In genomic region chr12:11730299-11731041, GRCh38 we compare ENCODE assay signal across 1 cellular context.
TF ChIP-seq lines count a peak whose summit lies in the region.

No MANE protein-coding gene starts in this region.

TF ChIP-seq in GM12878, 131 proteins besides CTCF, POLR2A, EP300 and RAD21 (continued from another document and continues in another):
- TF ChIP-seq, protein P1, sequence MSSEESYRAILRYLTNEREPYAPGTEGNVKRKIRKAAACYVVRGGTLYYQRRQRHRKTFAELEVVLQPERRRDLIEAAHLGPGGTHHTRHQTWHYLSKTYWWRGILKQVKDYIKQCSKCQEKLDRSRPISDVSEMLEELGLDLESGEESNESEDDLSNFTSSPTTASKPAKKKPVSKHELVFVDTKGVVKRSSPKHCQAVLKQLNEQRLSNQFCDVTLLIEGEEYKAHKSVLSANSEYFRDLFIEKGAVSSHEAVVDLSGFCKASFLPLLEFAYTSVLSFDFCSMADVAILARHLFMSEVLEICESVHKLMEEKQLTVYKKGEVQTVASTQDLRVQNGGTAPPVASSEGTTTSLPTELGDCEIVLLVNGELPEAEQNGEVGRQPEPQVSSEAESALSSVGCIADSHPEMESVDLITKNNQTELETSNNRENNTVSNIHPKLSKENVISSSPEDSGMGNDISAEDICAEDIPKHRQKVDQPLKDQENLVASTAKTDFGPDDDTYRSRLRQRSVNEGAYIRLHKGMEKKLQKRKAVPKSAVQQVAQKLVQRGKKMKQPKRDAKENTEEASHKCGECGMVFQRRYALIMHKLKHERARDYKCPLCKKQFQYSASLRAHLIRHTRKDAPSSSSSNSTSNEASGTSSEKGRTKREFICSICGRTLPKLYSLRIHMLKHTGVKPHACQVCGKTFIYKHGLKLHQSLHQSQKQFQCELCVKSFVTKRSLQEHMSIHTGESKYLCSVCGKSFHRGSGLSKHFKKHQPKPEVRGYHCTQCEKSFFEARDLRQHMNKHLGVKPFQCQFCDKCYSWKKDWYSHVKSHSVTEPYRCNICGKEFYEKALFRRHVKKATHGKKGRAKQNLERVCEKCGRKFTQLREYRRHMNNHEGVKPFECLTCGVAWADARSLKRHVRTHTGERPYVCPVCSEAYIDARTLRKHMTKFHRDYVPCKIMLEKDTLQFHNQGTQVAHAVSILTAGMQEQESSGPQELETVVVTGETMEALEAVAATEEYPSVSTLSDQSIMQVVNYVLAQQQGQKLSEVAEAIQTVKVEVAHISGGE (CRISPR knock-in tag; IDR thresholded peaks at IDR 0.05) = no peak
- TF ChIP-seq IRF4 (IDR thresholded peaks at IDR 0.05; ENCODE audit: low read depth, low read length) (peak; percentile 93), NR2F1 (conservative IDR thresholded peaks at IDR 0.05) (peak; percentile 90; the same call in 1 of the 2 replicates), HCFC1 (IDR thresholded peaks at IDR 0.05; ENCODE audit: low read length) (no peak), USF1 (IDR thresholded peaks at IDR 0.05; ENCODE audit: borderline replicate concordance, extremely low read length, insufficient read depth, low read depth, low read length) (no peak), ZNF384 (IDR thresholded peaks at IDR 0.05; ENCODE audit: borderline replicate concordance, low read depth, low read length) (no peak), POLR2AphosphoS5 (IDR thresholded peaks at IDR 0.05; ENCODE audit: low read length) (peak; percentile 87), RFX5 (IDR thresholded peaks at IDR 0.05; ENCODE audit: low read depth, low read length) (peak; percentile 44; the same call in 1 of the 2 replicates), POU2F2 (IDR thresholded peaks at IDR 0.05; ENCODE audit: borderline replicate concordance, low read depth, low read length) (no peak), E4F1 (IDR thresholded peaks at IDR 0.05; ENCODE audit: borderline replicate concordance, partially characterized antibody) (no peak), RCOR1 (conservative IDR thresholded peaks at IDR 0.05; ENCODE audit: low read depth, low read length) (no peak), HDAC6 (IDR thresholded peaks at IDR 0.05; ENCODE audit: unreplicated experiment) (no peak), NR2C2 (IDR thresholded peaks at IDR 0.05; ENCODE audit: borderline replicate concordance, control insufficient read depth, insufficient read length, low read depth) (no peak), WRNIP1 (IDR thresholded peaks at IDR 0.05; ENCODE audit: borderline replicate concordance, low read depth, low read length) (no peak), ZNF274 (IDR thresholded peaks at IDR 0.05; ENCODE audit: insufficient read depth, insufficient read length) (no peak), ATF2 (IDR thresholded peaks at IDR 0.05; ENCODE audit: low read length) (no peak; the same call in 1 of the 2 replicates), BHLHE40 (IDR thresholded peaks at IDR 0.05; ENCODE audit: borderline replicate concordance in 1 of 2, low read depth in 2 of 2, low read length in 1 of 2) (no peak; a peak in 1 of 4 replicates), BCL11A (IDR thresholded peaks at IDR 0.05; ENCODE audit: low read depth, low read length) (peak; percentile 63), SP1 (IDR thresholded peaks at IDR 0.05; ENCODE audit: low read depth, low read length) (no peak), EZH2 (IDR thresholded peaks at IDR 0.05; ENCODE audit: borderline replicate concordance, control insufficient read depth, low read depth, low read length) (no peak), PBX3 (IDR thresholded peaks at IDR 0.05; ENCODE audit: insufficient replicate concordance, low read depth, low read length) (no peak), SIX5 (IDR thresholded peaks at IDR 0.05; ENCODE audit: low read depth, low read length, severe bottlenecking) (no peak), FOS (IDR thresholded peaks at IDR 0.05; ENCODE audit: borderline replicate concordance, extremely low read depth, insufficient read length) (no peak), GABPA (IDR thresholded peaks at IDR 0.05; ENCODE audit: low read depth) (no peak), ZSCAN29 (IDR thresholded peaks at IDR 0.05) (no peak), NFYA (IDR thresholded peaks at IDR 0.05; ENCODE audit: borderline replicate concordance, low read depth, low read length) (no peak), MYB (IDR thresholded peaks at IDR 0.05; ENCODE audit: borderline replicate concordance, low read depth, low read length) (no peak), RAD51 (IDR thresholded peaks at IDR 0.05) (no peak), CREM (IDR thresholded peaks at IDR 0.05; ENCODE audit: low read depth) (peak; percentile 9), MTA3 (IDR thresholded peaks at IDR 0.05; ENCODE audit: borderline replicate concordance, low read length) (peak; percentile 70; the same call in 1 of the 2 replicates), TBL1XR1 (IDR thresholded peaks at IDR 0.05; ENCODE audit: low read depth, low read length) (peak; percentile 28; the same call in 1 of the 2 replicates), ZNF207 (IDR thresholded peaks at IDR 0.05; ENCODE audit: borderline replicate concordance) (no peak), CBX3 (IDR thresholded peaks at IDR 0.05; ENCODE audit: borderline replicate concordance, low read depth) (no peak), SMARCA5 (IDR thresholded peaks at IDR 0.05) (no peak), ZNF592 (IDR thresholded peaks at IDR 0.05) (peak; percentile 42; the same call in 1 of the 2 replicates), RELB (IDR thresholded peaks at IDR 0.05; ENCODE audit: low read depth) (peak; percentile 14), ATF7 (IDR thresholded peaks at IDR 0.05; ENCODE audit: low read depth) (peak; percentile 44; the same call in 1 of the 2 replicates), NFXL1 (IDR thresholded peaks at IDR 0.05; ENCODE audit: borderline replicate concordance) (no peak)
- TF ChIP-seq, protein P2, sequence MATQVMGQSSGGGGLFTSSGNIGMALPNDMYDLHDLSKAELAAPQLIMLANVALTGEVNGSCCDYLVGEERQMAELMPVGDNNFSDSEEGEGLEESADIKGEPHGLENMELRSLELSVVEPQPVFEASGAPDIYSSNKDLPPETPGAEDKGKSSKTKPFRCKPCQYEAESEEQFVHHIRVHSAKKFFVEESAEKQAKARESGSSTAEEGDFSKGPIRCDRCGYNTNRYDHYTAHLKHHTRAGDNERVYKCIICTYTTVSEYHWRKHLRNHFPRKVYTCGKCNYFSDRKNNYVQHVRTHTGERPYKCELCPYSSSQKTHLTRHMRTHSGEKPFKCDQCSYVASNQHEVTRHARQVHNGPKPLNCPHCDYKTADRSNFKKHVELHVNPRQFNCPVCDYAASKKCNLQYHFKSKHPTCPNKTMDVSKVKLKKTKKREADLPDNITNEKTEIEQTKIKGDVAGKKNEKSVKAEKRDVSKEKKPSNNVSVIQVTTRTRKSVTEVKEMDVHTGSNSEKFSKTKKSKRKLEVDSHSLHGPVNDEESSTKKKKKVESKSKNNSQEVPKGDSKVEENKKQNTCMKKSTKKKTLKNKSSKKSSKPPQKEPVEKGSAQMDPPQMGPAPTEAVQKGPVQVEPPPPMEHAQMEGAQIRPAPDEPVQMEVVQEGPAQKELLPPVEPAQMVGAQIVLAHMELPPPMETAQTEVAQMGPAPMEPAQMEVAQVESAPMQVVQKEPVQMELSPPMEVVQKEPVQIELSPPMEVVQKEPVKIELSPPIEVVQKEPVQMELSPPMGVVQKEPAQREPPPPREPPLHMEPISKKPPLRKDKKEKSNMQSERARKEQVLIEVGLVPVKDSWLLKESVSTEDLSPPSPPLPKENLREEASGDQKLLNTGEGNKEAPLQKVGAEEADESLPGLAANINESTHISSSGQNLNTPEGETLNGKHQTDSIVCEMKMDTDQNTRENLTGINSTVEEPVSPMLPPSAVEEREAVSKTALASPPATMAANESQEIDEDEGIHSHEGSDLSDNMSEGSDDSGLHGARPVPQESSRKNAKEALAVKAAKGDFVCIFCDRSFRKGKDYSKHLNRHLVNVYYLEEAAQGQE (IDR thresholded peaks at IDR 0.05; ENCODE audit: low read depth, low read length) = no peak
- TF ChIP-seq, protein P3, sequence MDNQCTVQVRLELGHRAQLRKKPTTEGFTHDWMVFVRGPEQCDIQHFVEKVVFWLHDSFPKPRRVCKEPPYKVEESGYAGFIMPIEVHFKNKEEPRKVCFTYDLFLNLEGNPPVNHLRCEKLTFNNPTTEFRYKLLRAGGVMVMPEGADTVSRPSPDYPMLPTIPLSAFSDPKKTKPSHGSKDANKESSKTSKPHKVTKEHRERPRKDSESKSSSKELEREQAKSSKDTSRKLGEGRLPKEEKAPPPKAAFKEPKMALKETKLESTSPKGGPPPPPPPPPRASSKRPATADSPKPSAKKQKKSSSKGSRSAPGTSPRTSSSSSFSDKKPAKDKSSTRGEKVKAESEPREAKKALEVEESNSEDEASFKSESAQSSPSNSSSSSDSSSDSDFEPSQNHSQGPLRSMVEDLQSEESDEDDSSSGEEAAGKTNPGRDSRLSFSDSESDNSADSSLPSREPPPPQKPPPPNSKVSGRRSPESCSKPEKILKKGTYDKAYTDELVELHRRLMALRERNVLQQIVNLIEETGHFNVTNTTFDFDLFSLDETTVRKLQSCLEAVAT (IDR thresholded peaks at IDR 0.05) = no peak; the same call in 1 of the 2 replicates
